ENCODE assay signal across 8 cellular contexts in the genomic region with DNA sequence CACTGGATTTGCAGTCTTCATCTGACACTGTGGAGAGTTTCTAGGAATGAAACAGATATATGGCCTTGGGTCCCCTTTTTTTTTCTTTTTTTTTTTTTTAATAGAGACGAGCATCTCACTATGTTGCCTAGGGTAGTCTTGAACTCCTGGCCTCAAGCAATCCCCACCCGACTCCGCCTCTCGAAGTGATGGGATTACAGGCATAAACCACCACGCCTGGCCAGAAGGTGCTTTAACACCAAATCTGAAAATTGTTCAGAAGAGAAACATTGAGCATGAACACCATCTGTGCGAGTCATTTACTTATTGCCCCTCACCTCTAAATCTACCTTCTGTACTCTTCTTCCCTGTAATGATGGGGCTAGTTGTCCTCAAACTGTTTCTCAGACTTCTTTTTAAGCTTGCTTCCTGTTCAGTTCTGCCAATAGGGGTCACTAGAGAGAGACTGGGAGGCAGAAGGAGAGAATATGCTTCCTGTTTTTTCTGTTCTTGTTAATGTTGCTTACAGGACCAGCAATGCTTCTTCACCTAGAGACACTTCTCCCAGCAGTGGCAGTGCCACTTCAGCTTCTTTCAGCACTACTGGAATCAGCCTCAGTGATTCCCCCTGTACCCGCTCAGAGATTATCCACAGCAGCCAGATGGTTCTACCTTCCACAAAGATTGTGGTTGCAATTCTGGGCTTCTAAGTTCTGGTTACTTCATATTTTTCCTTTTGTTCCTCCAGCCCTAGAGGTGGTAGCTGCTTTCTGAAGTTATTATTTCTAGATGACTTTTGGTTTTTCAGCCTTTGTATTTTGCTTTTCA. TPM values are rescaled to one million over a fixed set of nuclear protein-coding genes. Genes with fewer than 3 reads are reported as not detected.
A peak's percentile ranks its signal among the peaks of the same experiment; 100 is the strongest.
DNase-seq lines count a peak whose midpoint lies in the region; ATAC-seq and TF ChIP-seq lines count a peak whose summit lies in the region.

No MANE protein-coding gene starts in this region.

- ATAC-seq in heart left ventricle (peak in 3 of 4 donors; percentile 28 to 78 (median 64)), GM19452 (IDR thresholded peaks at IDR 0.05; ENCODE audit: unreplicated experiment) (no peak), GM19455 (IDR thresholded peaks at IDR 0.05; ENCODE audit: unreplicated experiment) (no peak)

- H3K9ac ChIP-seq in smooth muscle cell (ENCODE audit: low read depth): no peak overlapping the region

- H4K20me1 ChIP-seq in smooth muscle cell (ENCODE audit: low read depth): no peaks in the 10 kb centered on the region

- H3K4me3 ChIP-seq in WI38 (ENCODE audit: low read depth, low read length) (no peak overlapping the region), heart left ventricle (no peak overlapping the region), smooth muscle cell (no peak overlapping the region)

- H3F3A ChIP-seq in smooth muscle cell (ENCODE audit: low read depth): no peaks in the 10 kb centered on the region

- TF ChIP-seq CTCF in WI38 (IDR thresholded peaks at IDR 0.05; ENCODE audit: low read depth, low read length) (peak; percentile 69), heart left ventricle (IDR thresholded peaks at IDR 0.05) (peak; percentile 39 to 80 (median 58)), smooth muscle cell (IDR thresholded peaks at IDR 0.05; ENCODE audit: borderline replicate concordance, insufficient read depth, poor library complexity, severe bottlenecking) (peak; percentile 65)

- peak overlapping the region; percentile 62 for H2AFZ ChIP-seq in smooth muscle cell (ENCODE audit: low read depth)

- peak; percentile 17 for DNase-seq in stimulated activated CD4-positive, alpha-beta T cell treated with anti-CD3 and anti-CD28 coated beads, Interleukin-4, amount 100 ng/mL, for 24 hours
- no peak for DNase-seq in stimulated activated CD4-positive, alpha-beta T cell treated with anti-CD3 and anti-CD28 coated beads, Interleukin-4, amount 100 ng/mL, for 4 hours
- DNase-seq in NCI-H1105 (lab: John Stamatoyannopoulos, UW): peak; percentile 39
- DNase-seq in heart left ventricle: no peak
- DNase-seq in smooth muscle cell (lab: John Stamatoyannopoulos, UW; ENCODE audit: unreplicated experiment): no peak

- TF ChIP-seq POLR2A in heart left ventricle (IDR thresholded peaks at IDR 0.05): no peak

- peak overlapping the region in 4 of 12 donors; percentile 15 to 48 (median 19) for H3K27ac ChIP-seq in heart left ventricle
- no peak overlapping the region for H3K27ac ChIP-seq in smooth muscle cell (ENCODE audit: low read depth)

- no peaks in the 10 kb centered on the region for H3K27me3 ChIP-seq in heart left ventricle
- no peaks in the 10 kb centered on the region for H3K27me3 ChIP-seq in smooth muscle cell (ENCODE audit: low read depth)

- H3K36me3 ChIP-seq in heart left ventricle (peaks cover 0 to 5% (median 0%) of the 10 kb centered on the region in 9 donors), smooth muscle cell (ENCODE audit: low read depth) (no peaks in the 10 kb centered on the region)

- no peak overlapping the region for H3K4me2 ChIP-seq in smooth muscle cell

- intact Hi-C loops in heart left ventricle (cut with DNase I): no loop called here

- peaks cover 9% of the 10 kb centered on the region for H3K79me2 ChIP-seq in smooth muscle cell (ENCODE audit: low read depth)

- H3K4me1 ChIP-seq in heart left ventricle: peaks cover 0 to 16% (median 0%) of the 10 kb centered on the region in 12 donors
- H3K4me1 ChIP-seq in smooth muscle cell (ENCODE audit: low read depth): no peaks in the 10 kb centered on the region

- 92 to 97% (median 95%) methylated on average over 7 of the region's 7 CpGs for WGBS in heart left ventricle, 4 donors
- whole genome bisulfite sequencing in smooth muscle cell (ENCODE audit: low lambda C conversion rate): 89% methylated on average over 7 of the region's 7 CpGs

- H3K9me3 ChIP-seq in heart left ventricle: peaks cover 0 to 5% (median 0%) of the 10 kb centered on the region in 12 donors
- no peaks in the 10 kb centered on the region for H3K9me3 ChIP-seq in smooth muscle cell (replicated peaks; ENCODE audit: low read depth)

RNA-seq across cellular contexts. Expression of gene ZBED5, which starts 20.8 kb away (rescaled TPM):
- total RNA-seq in heart left ventricle: 10 to 100 TPM; 26.3 to 49.1 (median 38.9) TPM
- polyA plus RNA-seq in heart left ventricle: 10 to 100 TPM; 22.5 to 29.5 TPM
- 30.6 and 42.7 TPM in 2 replicates for total RNA-seq in smooth muscle cell
- polyA plus RNA-seq in smooth muscle cell: 22.6 and 26.0 TPM in 2 replicates

Comparison
In these comparisons a context has a peak if more than half of its experiments do, and no peak if none do; other contexts are left out.
1. DNase-seq: peak in stimulated activated CD4-positive, alpha-beta T cell treated with anti-CD3 and anti-CD28 coated beads, Interleukin-4, amount 100 ng/mL, for 24 hours (single experiment) and NCI-H1105 (single experiment); none in stimulated activated CD4-positive, alpha-beta T cell treated with anti-CD3 and anti-CD28 coated beads, Interleukin-4, amount 100 ng/mL, for 4 hours (0 of 2), heart left ventricle (0 of 5) and smooth muscle cell (single experiment).
2. ATAC-seq: peak in heart left ventricle (3 of 4); none in GM19452 (single experiment) and GM19455 (single experiment).
3. Peak in every context shown above with its lines, with median percentiles within 50 percentile points of each other: CTCF ChIP-seq.